In genomic region chr3:101530213-101531047, GRCh38 we compare ENCODE assay signal across 1 cellular context.
TF ChIP-seq lines count a peak whose summit lies in the region.

No MANE protein-coding gene starts in this region.

TF ChIP-seq in GM23338, 12 proteins besides CTCF, POLR2A, EP300 and RAD21 (continued from another document):
- TF ChIP-seq ZNF462 (CRISPR knock-in tag; IDR thresholded peaks at IDR 0.05) (no peak), EZH2phosphoT487 (IDR thresholded peaks at IDR 0.05; ENCODE audit: unreplicated experiment) (no peak), CREB1 (CRISPR knock-in tag; IDR thresholded peaks at IDR 0.05; ENCODE audit: low read depth) (no peak), REST (IDR thresholded peaks at IDR 0.05; ENCODE audit: unreplicated experiment) (no peak), ETS1 (IDR thresholded peaks at IDR 0.05) (no peak)
